Comparison of ENCODE assay signal across 1 cellular context in genomic region chrX:155231163-155231562, GRCh38.
TF ChIP-seq lines count a peak whose summit lies in the region.

No MANE protein-coding gene starts in this region.

TF ChIP-seq in GM12878, 131 proteins besides CTCF, POLR2A, EP300 and RAD21:
- TF ChIP-seq RELA (IDR thresholded peaks at IDR 0.05; ENCODE audit: borderline replicate concordance, partially characterized antibody) (no peak), ZNF622 (IDR thresholded peaks at IDR 0.05) (no peak), IKZF1 (conservative IDR thresholded peaks at IDR 0.05) (peak; percentile 33; the same call in 1 of the 2 replicates), RAD51 (IDR thresholded peaks at IDR 0.05) (no peak), SKIL (IDR thresholded peaks at IDR 0.05; ENCODE audit: low read depth, poor library complexity, severe bottlenecking) (peak; percentile 45), E2F8 (IDR thresholded peaks at IDR 0.05; ENCODE audit: low read depth, partially characterized antibody) (no peak), PKNOX1 (IDR thresholded peaks at IDR 0.05) (peak; percentile 65; the same call in 1 of the 2 replicates), ATF7 (IDR thresholded peaks at IDR 0.05; ENCODE audit: low read depth) (no peak), SPI1 (IDR thresholded peaks at IDR 0.05; ENCODE audit: borderline replicate concordance, insufficient read depth, low read depth, low read length) (peak; percentile 39; the same call in 1 of the 2 replicates), RCOR1 (conservative IDR thresholded peaks at IDR 0.05; ENCODE audit: low read depth, low read length) (no peak), MEF2B (IDR thresholded peaks at IDR 0.05; ENCODE audit: partially characterized antibody, poor library complexity, severe bottlenecking) (peak; percentile 84), IKZF2 (IDR thresholded peaks at IDR 0.05) (peak; percentile 53 to 63; a peak in 3 of 4 replicates)
